In the genomic region with DNA sequence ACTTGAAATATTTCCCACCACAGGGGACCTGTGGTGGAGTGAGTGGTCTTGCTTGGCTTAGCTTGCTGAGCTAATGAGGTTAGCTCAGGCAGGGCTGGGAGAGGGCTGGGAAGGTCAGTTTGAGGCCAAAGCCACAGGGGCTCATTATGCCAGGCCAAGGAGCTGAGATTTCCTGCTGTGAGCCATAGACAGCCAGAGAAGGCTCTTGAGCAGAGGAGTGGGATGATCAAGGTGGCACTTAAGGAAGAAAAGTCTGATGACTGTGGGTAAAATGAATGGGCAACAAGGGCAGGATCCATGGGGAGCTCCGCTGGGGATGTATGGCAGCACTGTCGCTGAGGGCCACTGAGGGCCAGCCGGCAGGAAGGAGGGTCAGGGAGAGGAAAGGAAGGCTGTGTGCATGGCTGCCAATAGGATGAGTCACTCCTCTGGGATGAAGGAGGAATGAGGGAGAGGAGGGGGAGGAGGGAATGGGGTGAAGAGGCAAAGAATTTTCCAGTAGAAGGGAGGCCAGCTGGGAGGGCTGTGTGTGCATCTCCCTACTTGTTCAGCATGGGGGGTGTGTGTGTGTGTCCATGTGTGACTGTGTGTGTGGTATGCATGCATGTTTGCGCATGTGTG, we compare ENCODE assay signal across 2 cellular contexts.
TF ChIP-seq lines count a peak whose summit lies in the region.

No MANE protein-coding gene starts in this region.

TF ChIP-seq in IMR-90, 13 proteins besides CTCF, POLR2A, EP300 and RAD21:
- TF ChIP-seq RCOR1 (IDR thresholded peaks at IDR 0.05; ENCODE audit: insufficient replicate concordance, low read length) (peak; percentile 6), SMC3 (IDR thresholded peaks at IDR 0.05; ENCODE audit: low read depth, low read length) (no peak), MXI1 (IDR thresholded peaks at IDR 0.05; ENCODE audit: borderline replicate concordance, low read depth, low read length) (no peak), RFX5 (IDR thresholded peaks at IDR 0.05; ENCODE audit: low read depth, low read length) (no peak), MAZ (IDR thresholded peaks at IDR 0.05; ENCODE audit: borderline replicate concordance, low read depth, low read length) (peak; percentile 86; the same call in 1 of the 2 replicates), FOS (IDR thresholded peaks at IDR 0.05; ENCODE audit: low read depth, low read length) (peak; percentile 83), CHD1 (IDR thresholded peaks at IDR 0.05; ENCODE audit: low read depth, low read length) (no peak), MAFK (IDR thresholded peaks at IDR 0.05; ENCODE audit: low read depth, low read length) (no peak), BHLHE40 (IDR thresholded peaks at IDR 0.05; ENCODE audit: low read depth, low read length) (peak; percentile 4; the same call in 1 of the 2 replicates)
- TF ChIP-seq, protein P1, sequence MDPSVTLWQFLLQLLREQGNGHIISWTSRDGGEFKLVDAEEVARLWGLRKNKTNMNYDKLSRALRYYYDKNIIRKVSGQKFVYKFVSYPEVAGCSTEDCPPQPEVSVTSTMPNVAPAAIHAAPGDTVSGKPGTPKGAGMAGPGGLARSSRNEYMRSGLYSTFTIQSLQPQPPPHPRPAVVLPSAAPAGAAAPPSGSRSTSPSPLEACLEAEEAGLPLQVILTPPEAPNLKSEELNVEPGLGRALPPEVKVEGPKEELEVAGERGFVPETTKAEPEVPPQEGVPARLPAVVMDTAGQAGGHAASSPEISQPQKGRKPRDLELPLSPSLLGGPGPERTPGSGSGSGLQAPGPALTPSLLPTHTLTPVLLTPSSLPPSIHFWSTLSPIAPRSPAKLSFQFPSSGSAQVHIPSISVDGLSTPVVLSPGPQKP (IDR thresholded peaks at IDR 0.05; ENCODE audit: borderline replicate concordance, low read depth, low read length), result no peak

TF ChIP-seq in HepG2, 621 proteins besides CTCF, POLR2A, EP300 and RAD21 (continues in another document):
- no peak for TF ChIP-seq CENPX (CRISPR knock-in tag; IDR thresholded peaks at IDR 0.05)
- TF ChIP-seq, protein P2, sequence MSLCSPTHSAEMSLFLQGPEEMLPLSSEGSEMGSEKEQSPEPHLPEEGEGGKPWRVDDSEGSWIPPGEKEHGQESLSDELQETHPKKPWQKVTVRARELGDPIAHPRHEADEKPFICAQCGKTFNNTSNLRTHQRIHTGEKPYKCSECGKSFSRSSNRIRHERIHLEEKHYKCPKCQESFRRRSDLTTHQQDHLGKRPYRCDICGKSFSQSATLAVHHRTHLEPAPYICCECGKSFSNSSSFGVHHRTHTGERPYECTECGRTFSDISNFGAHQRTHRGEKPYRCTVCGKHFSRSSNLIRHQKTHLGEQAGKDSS (CRISPR knock-in tag; IDR thresholded peaks at IDR 0.05; ENCODE audit: borderline replicate concordance, low read depth), result peak; percentile 41; the same call in 1 of the 2 replicates
- TF ChIP-seq, protein P3, sequence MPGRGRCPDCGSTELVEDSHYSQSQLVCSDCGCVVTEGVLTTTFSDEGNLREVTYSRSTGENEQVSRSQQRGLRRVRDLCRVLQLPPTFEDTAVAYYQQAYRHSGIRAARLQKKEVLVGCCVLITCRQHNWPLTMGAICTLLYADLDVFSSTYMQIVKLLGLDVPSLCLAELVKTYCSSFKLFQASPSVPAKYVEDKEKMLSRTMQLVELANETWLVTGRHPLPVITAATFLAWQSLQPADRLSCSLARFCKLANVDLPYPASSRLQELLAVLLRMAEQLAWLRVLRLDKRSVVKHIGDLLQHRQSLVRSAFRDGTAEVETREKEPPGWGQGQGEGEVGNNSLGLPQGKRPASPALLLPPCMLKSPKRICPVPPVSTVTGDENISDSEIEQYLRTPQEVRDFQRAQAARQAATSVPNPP (CRISPR knock-in tag; IDR thresholded peaks at IDR 0.05), result no peak
- TF ChIP-seq, protein P4, sequence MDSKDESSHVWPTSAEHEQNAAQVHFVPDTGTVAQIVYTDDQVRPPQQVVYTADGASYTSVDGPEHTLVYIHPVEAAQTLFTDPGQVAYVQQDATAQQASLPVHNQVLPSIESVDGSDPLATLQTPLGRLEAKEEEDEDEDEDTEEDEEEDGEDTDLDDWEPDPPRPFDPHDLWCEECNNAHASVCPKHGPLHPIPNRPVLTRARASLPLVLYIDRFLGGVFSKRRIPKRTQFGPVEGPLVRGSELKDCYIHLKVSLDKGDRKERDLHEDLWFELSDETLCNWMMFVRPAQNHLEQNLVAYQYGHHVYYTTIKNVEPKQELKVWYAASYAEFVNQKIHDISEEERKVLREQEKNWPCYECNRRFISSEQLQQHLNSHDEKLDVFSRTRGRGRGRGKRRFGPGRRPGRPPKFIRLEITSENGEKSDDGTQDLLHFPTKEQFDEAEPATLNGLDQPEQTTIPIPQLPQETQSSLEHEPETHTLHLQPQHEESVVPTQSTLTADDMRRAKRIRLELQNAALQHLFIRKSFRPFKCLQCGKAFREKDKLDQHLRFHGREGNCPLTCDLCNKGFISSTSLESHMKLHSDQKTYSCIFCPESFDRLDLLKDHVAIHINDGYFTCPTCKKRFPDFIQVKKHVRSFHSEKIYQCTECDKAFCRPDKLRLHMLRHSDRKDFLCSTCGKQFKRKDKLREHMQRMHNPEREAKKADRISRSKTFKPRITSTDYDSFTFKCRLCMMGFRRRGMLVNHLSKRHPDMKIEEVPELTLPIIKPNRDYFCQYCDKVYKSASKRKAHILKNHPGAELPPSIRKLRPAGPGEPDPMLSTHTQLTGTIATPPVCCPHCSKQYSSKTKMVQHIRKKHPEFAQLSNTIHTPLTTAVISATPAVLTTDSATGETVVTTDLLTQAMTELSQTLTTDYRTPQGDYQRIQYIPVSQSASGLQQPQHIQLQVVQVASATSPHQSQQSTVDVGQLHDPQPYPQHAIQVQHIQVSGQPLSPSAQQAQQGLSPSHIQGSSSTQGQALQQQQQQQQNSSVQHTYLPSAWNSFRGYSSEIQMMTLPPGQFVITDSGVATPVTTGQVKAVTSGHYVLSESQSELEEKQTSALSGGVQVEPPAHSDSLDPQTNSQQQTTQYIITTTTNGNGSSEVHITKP (CRISPR knock-in tag; IDR thresholded peaks at IDR 0.05; ENCODE audit: low read depth), result 0 out of 2 replicates have a peak, but pooled peaks have one; percentile 13
- TF ChIP-seq, protein P5, sequence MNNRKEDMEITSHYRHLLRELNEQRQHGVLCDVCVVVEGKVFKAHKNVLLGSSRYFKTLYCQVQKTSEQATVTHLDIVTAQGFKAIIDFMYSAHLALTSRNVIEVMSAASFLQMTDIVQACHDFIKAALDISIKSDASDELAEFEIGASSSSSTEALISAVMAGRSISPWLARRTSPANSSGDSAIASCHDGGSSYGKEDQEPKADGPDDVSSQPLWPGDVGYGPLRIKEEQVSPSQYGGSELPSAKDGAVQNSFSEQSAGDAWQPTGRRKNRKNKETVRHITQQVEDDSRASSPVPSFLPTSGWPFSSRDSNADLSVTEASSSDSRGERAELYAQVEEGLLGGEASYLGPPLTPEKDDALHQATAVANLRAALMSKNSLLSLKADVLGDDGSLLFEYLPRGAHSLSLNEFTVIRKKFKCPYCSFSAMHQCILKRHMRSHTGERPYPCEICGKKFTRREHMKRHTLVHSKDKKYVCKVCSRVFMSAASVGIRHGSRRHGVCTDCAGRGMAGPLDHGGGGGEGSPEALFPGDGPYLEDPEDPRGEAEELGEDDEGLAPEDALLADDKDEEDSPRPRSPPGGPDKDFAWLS (CRISPR knock-in tag; IDR thresholded peaks at IDR 0.05; ENCODE audit: borderline replicate concordance), result no peak
- TF ChIP-seq MIXL1 (CRISPR knock-in tag; IDR thresholded peaks at IDR 0.05), result no peak
- TF ChIP-seq FOSL2 (CRISPR knock-in tag; IDR thresholded peaks at IDR 0.05), result peak; percentile 97
- TF ChIP-seq GABPB1 (CRISPR knock-in tag; IDR thresholded peaks at IDR 0.05), result 0 out of 2 replicates have a peak, but pooled peaks have one; percentile 29
- no peak for TF ChIP-seq ZNF777 (CRISPR knock-in tag; IDR thresholded peaks at IDR 0.05)
- peak; percentile 47 for TF ChIP-seq RARA (CRISPR knock-in tag; IDR thresholded peaks at IDR 0.05)
- peak; percentile 92 for TF ChIP-seq JUNB (CRISPR knock-in tag; IDR thresholded peaks at IDR 0.05; ENCODE audit: borderline replicate concordance)
- TF ChIP-seq, protein P6, sequence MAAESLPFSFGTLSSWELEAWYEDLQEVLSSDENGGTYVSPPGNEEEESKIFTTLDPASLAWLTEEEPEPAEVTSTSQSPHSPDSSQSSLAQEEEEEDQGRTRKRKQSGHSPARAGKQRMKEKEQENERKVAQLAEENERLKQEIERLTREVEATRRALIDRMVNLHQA (CRISPR knock-in tag; IDR thresholded peaks at IDR 0.05), result no peak
- TF ChIP-seq ZNF263 (CRISPR knock-in tag; IDR thresholded peaks at IDR 0.05), result peak; percentile 87
- TF ChIP-seq SMAD9 (CRISPR knock-in tag; IDR thresholded peaks at IDR 0.05), result no peak
- TF ChIP-seq CC2D1A (CRISPR knock-in tag; IDR thresholded peaks at IDR 0.05), result no peak
- TF ChIP-seq KAT7 (CRISPR knock-in tag; IDR thresholded peaks at IDR 0.05; ENCODE audit: borderline replicate concordance), result no peak
- TF ChIP-seq ELF3 (CRISPR knock-in tag; IDR thresholded peaks at IDR 0.05), result peak; percentile 38; the same call in 1 of the 2 replicates
- TF ChIP-seq PPARG (CRISPR knock-in tag; conservative IDR thresholded peaks at IDR 0.05), result peak; percentile 81
- peak; percentile 41 for TF ChIP-seq SAP130 (CRISPR knock-in tag; IDR thresholded peaks at IDR 0.05; ENCODE audit: low read depth)
- TF ChIP-seq GABPA (IDR thresholded peaks at IDR 0.05; ENCODE audit: low read depth, low read length), result no peak
- peak; percentile 26; the same call in 1 of the 2 replicates for TF ChIP-seq GABPA (CRISPR knock-in tag; IDR thresholded peaks at IDR 0.05; ENCODE audit: low read depth)
- peak; percentile 71; the same call in 1 of the 2 replicates for TF ChIP-seq FOSL1 (CRISPR knock-in tag; IDR thresholded peaks at IDR 0.05; ENCODE audit: borderline replicate concordance)
- peak; percentile 70; the same call in 1 of the 2 replicates for TF ChIP-seq ZNF644 (CRISPR knock-in tag; IDR thresholded peaks at IDR 0.05; ENCODE audit: low read depth)
- 0 out of 2 replicates have a peak, but pooled peaks have one; percentile 20 for TF ChIP-seq ZNF724P (CRISPR knock-in tag; IDR thresholded peaks at IDR 0.05; ENCODE audit: borderline replicate concordance)
- TF ChIP-seq RXRB (CRISPR knock-in tag; IDR thresholded peaks at IDR 0.05; ENCODE audit: borderline replicate concordance), result peak; percentile 43; the same call in 1 of the 2 replicates
- TF ChIP-seq, protein P7, sequence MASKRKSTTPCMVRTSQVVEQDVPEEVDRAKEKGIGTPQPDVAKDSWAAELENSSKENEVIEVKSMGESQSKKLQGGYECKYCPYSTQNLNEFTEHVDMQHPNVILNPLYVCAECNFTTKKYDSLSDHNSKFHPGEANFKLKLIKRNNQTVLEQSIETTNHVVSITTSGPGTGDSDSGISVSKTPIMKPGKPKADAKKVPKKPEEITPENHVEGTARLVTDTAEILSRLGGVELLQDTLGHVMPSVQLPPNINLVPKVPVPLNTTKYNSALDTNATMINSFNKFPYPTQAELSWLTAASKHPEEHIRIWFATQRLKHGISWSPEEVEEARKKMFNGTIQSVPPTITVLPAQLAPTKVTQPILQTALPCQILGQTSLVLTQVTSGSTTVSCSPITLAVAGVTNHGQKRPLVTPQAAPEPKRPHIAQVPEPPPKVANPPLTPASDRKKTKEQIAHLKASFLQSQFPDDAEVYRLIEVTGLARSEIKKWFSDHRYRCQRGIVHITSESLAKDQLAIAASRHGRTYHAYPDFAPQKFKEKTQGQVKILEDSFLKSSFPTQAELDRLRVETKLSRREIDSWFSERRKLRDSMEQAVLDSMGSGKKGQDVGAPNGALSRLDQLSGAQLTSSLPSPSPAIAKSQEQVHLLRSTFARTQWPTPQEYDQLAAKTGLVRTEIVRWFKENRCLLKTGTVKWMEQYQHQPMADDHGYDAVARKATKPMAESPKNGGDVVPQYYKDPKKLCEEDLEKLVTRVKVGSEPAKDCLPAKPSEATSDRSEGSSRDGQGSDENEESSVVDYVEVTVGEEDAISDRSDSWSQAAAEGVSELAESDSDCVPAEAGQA (IDR thresholded peaks at IDR 0.05; ENCODE audit: low read depth), result no peak
- TF ChIP-seq, protein P7 (CRISPR knock-in tag; IDR thresholded peaks at IDR 0.05; ENCODE audit: borderline replicate concordance), result no peak
- no peak for TF ChIP-seq ZNF501 (CRISPR knock-in tag; IDR thresholded peaks at IDR 0.05)
- TF ChIP-seq, protein P8, sequence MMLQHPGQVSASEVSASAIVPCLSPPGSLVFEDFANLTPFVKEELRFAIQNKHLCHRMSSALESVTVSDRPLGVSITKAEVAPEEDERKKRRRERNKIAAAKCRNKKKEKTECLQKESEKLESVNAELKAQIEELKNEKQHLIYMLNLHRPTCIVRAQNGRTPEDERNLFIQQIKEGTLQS (CRISPR knock-in tag; IDR thresholded peaks at IDR 0.05), result peak; percentile 84
- no peak for TF ChIP-seq HNF4A (CRISPR knock-in tag; IDR thresholded peaks at IDR 0.05)
- TF ChIP-seq TEAD3 (CRISPR knock-in tag; optimal IDR thresholded peaks at IDR 0.05; ENCODE audit: borderline replicate concordance), result peak; percentile 93
- TF ChIP-seq PITX1 (CRISPR knock-in tag; IDR thresholded peaks at IDR 0.05), result no peak
- no peak for TF ChIP-seq NFYB (CRISPR knock-in tag; IDR thresholded peaks at IDR 0.05)
- no peak for TF ChIP-seq ZBTB1 (CRISPR knock-in tag; IDR thresholded peaks at IDR 0.05; ENCODE audit: borderline replicate concordance)
- TF ChIP-seq, protein P9, sequence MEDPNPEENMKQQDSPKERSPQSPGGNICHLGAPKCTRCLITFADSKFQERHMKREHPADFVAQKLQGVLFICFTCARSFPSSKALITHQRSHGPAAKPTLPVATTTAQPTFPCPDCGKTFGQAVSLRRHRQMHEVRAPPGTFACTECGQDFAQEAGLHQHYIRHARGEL (CRISPR knock-in tag; IDR thresholded peaks at IDR 0.05), result no peak
- no peak for TF ChIP-seq PTBP1 (IDR thresholded peaks at IDR 0.05; ENCODE audit: low read depth, low read length, poor library complexity, severe bottlenecking)
- TF ChIP-seq, protein P10, sequence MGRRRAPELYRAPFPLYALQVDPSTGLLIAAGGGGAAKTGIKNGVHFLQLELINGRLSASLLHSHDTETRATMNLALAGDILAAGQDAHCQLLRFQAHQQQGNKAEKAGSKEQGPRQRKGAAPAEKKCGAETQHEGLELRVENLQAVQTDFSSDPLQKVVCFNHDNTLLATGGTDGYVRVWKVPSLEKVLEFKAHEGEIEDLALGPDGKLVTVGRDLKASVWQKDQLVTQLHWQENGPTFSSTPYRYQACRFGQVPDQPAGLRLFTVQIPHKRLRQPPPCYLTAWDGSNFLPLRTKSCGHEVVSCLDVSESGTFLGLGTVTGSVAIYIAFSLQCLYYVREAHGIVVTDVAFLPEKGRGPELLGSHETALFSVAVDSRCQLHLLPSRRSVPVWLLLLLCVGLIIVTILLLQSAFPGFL (CRISPR knock-in tag; IDR thresholded peaks at IDR 0.05), result no peak
- no peak for TF ChIP-seq YY1 (IDR thresholded peaks at IDR 0.05; ENCODE audit: insufficient read depth, insufficient replicate concordance, low read depth, low read length)
